ENCODE assay signal across 9 cellular contexts in genomic region chr6:56314683-56315523, GRCh38.
DNase-seq lines count a peak whose midpoint lies in the region; ATAC-seq, FAIRE-seq and TF ChIP-seq lines count a peak whose summit lies in the region.
"Had no signal": no experiment of that assay in that cellular context is flagged by ENCODE, and none has a peak within 500 bp of the region (broad histone marks: within the 10 kb centered on the region; RNA-seq: fewer than 3 reads in every experiment).

No MANE protein-coding gene starts in this region.

- CTCF ChIA-PET in activated naive CD4-positive, alpha-beta T cell treated with anti-CD3 and anti-CD28 coated beads for 36 hours (lab: Charles Lee) = interaction anchor here (0.6 to 1.3 kb wide), 7 partner anchors 16 to 278 kb away, joined by 3 to 5 read pairs (median 3); no protein-coding TSS in a partner anchor

- DNase-seq in activated naive CD4-positive, alpha-beta T cell treated with anti-CD3 and anti-CD28 coated beads for 36 hours = peak; percentile 21
- no peak for DNase-seq in activated naive CD4-positive, alpha-beta T cell (lab: John Stamatoyannopoulos, UW)
- DNase-seq in RCC 7860 (ENCODE audit: low spot score) (peak; percentile 46), fibroblast of lung (ENCODE audit: low read depth in 2 of 2) (peak; percentile 38 to 56), smooth muscle cell (lab: John Stamatoyannopoulos, UW; ENCODE audit: unreplicated experiment) (no peak), NCI-H187 treated with DMSO at 0.1 percent for 48 hours (lab: John Stamatoyannopoulos, UW) (no peak)

- H3K9me3 ChIP-seq in fibroblast of lung (ENCODE audit: control insufficient read depth, insufficient read depth, low read depth, low read length) = no peaks in the 10 kb centered on the region
- H3K9me3 ChIP-seq in smooth muscle cell (replicated peaks; ENCODE audit: low read depth) = no peaks in the 10 kb centered on the region

- H3F3A ChIP-seq in smooth muscle cell (ENCODE audit: low read depth) = no peaks in the 10 kb centered on the region

- H3K36me3 ChIP-seq in fibroblast of lung (ENCODE audit: control insufficient read depth, insufficient read depth, low read length) (no peaks in the 10 kb centered on the region), smooth muscle cell (ENCODE audit: low read depth) (no peaks in the 10 kb centered on the region)

- no peaks in the 10 kb centered on the region for H3K27me3 Mint-ChIP-seq in activated naive CD4-positive, alpha-beta T cell treated with anti-CD3 and anti-CD28 coated beads for 36 hours (ENCODE audit: low read depth)
- H3K27me3 Mint-ChIP-seq: central memory CD8-positive, alpha-beta T cell had no signal

- no peak overlapping the region for H3K4me3 ChIP-seq in fibroblast of lung (replicated peaks in 1 of 4; ENCODE audit: control extremely low read depth in 1 of 4, insufficient read depth in 1 of 4, low read depth in 3 of 4, low read length in 4 of 4)
- no peak overlapping the region for H3K4me3 ChIP-seq in smooth muscle cell

- H3K79me2 ChIP-seq in fibroblast of lung (ENCODE audit: control insufficient read depth, insufficient read depth, low read length) (no peaks in the 10 kb centered on the region), smooth muscle cell (ENCODE audit: low read depth) (no peaks in the 10 kb centered on the region)

- no peak overlapping the region for H3K27ac ChIP-seq in fibroblast of lung (ENCODE audit: insufficient read depth, low read length)
- H3K27ac ChIP-seq in smooth muscle cell (ENCODE audit: low read depth) = no peak overlapping the region

- FAIRE-seq in RCC 7860 (lab: Jason Lieb, UNC) = peak; percentile 64

- no peaks in the 10 kb centered on the region for H4K20me1 ChIP-seq in fibroblast of lung (ENCODE audit: control insufficient read depth, extremely low read depth, insufficient read depth, low read length)
- H4K20me1 ChIP-seq in smooth muscle cell (ENCODE audit: low read depth) = no peaks in the 10 kb centered on the region

- intact Hi-C loops in activated naive CD4-positive, alpha-beta T cell treated with anti-CD3 and anti-CD28 coated beads for 36 hours (cut with micrococcal nuclease) = loop anchor here (1.0 kb wide), 2 partner anchors 44 to 280 kb away; no protein-coding TSS in a partner anchor

- ATAC-seq in HG02870 (IDR thresholded peaks at IDR 0.05; ENCODE audit: unreplicated experiment) (peak; percentile 60), HG02970 (IDR thresholded peaks at IDR 0.05; ENCODE audit: low FRiP score, unreplicated experiment) (no peak)

- no peaks in the 10 kb centered on the region for H3K9me3 Mint-ChIP-seq in activated naive CD4-positive, alpha-beta T cell treated with anti-CD3 and anti-CD28 coated beads for 36 hours

- no peaks in the 10 kb centered on the region for H3K4me1 Mint-ChIP-seq in activated naive CD4-positive, alpha-beta T cell treated with anti-CD3 and anti-CD28 coated beads for 36 hours (ENCODE audit: low read depth)
- H3K4me1 Mint-ChIP-seq: central memory CD8-positive, alpha-beta T cell had no signal

- 49% methylated on average over 11 of the region's 11 CpGs for WGBS in smooth muscle cell (ENCODE audit: low lambda C conversion rate)

- no peaks in the 10 kb centered on the region for H3K4me1 ChIP-seq in fibroblast of lung (ENCODE audit: control insufficient read depth, extremely low read depth, insufficient read depth, low read length)
- no peaks in the 10 kb centered on the region for H3K4me1 ChIP-seq in smooth muscle cell (ENCODE audit: low read depth)

- no peak overlapping the region for H3K27ac Mint-ChIP-seq in activated naive CD4-positive, alpha-beta T cell treated with anti-CD3 and anti-CD28 coated beads for 36 hours

- no peaks in the 10 kb centered on the region for H3K36me3 Mint-ChIP-seq in activated naive CD4-positive, alpha-beta T cell treated with anti-CD3 and anti-CD28 coated beads for 36 hours (ENCODE audit: low read depth)

- H2AFZ ChIP-seq in fibroblast of lung (ENCODE audit: low read length) (no peak overlapping the region), smooth muscle cell (ENCODE audit: low read depth) (no peak overlapping the region)

- H3K4me3 Mint-ChIP-seq in activated naive CD4-positive, alpha-beta T cell treated with anti-CD3 and anti-CD28 coated beads for 36 hours = no peak overlapping the region
- H3K4me3 Mint-ChIP-seq: central memory CD8-positive, alpha-beta T cell had no signal

- H3K4me2 ChIP-seq in fibroblast of lung (ENCODE audit: extremely low read depth, insufficient read depth, low read length) = no peak overlapping the region
- no peak overlapping the region for H3K4me2 ChIP-seq in smooth muscle cell

- H3K9ac ChIP-seq in fibroblast of lung (ENCODE audit: insufficient read depth, low read length) (no peak overlapping the region), smooth muscle cell (ENCODE audit: low read depth) (no peak overlapping the region)

- H3K27me3 ChIP-seq in fibroblast of lung (ENCODE audit: control insufficient read depth, insufficient read depth, low read length) (no peaks in the 10 kb centered on the region), smooth muscle cell (ENCODE audit: low read depth) (no peaks in the 10 kb centered on the region)

- TF ChIP-seq CTCF in fibroblast of lung (conservative IDR thresholded peaks at IDR 0.05 in 1 of 2, IDR thresholded peaks at IDR 0.05 in 1 of 2; ENCODE audit: low read depth in 1 of 2, low read length in 2 of 2) (peak; percentile 92), smooth muscle cell (IDR thresholded peaks at IDR 0.05; ENCODE audit: borderline replicate concordance, insufficient read depth, poor library complexity, severe bottlenecking) (peak; percentile 94)

Comparison
In these comparisons a context has a peak if more than half of its experiments do, and no peak if none do; other contexts are left out.
1. DNase-seq: peak in activated naive CD4-positive, alpha-beta T cell treated with anti-CD3 and anti-CD28 coated beads for 36 hours (single experiment), RCC 7860 (single experiment) and fibroblast of lung (2 of 2); none in activated naive CD4-positive, alpha-beta T cell (0 of 4), smooth muscle cell (single experiment) and NCI-H187 treated with DMSO at 0.1 percent for 48 hours (single experiment).